Comparison of ENCODE assay signal across 34 cellular contexts in the genomic region with DNA sequence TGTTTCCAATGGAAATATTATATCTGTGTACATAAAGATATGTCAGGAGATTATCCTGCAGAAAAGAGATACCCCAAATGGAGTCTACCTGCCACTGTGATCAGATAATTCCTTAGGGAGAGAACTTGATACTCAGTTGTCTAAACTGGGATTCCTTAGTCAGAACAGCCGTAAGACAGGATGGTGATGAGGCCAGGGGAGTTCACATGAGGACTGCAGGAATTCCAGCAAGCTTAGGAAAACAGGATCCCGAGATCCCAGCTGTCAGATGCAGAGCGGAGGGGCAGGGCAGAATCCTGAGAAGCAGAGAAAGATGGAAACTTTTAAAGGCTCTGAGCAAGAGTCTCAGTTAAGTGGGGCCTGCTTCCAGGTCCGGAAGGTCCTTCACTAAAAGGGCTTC. TPM values are rescaled to one million over a fixed set of nuclear protein-coding genes. Genes with fewer than 3 reads are reported as not detected.
A peak's percentile ranks its signal among the peaks of the same experiment; 100 is the strongest.
DNase-seq lines count a peak whose midpoint lies in the region; ATAC-seq, FAIRE-seq and TF ChIP-seq lines count a peak whose summit lies in the region.
"Had no signal": no experiment of that assay in that cellular context is flagged by ENCODE, and none has a peak within 500 bp of the region (broad histone marks: within the 10 kb centered on the region; RNA-seq: fewer than 3 reads in every experiment).

No MANE protein-coding gene starts in this region.

- H2AFZ ChIP-seq in IMR-90 (replicated peaks; ENCODE audit: low read length, poor library complexity) (no peak overlapping the region), endothelial cell of umbilical vein (ENCODE audit: low read depth, low read length) (no peak overlapping the region)

- no peaks in the 10 kb centered on the region for H3K79me2 ChIP-seq in endothelial cell of umbilical vein (ENCODE audit: control insufficient read depth, insufficient read depth, low read length)

- intact Hi-C loops in IMR-90 (cut with micrococcal nuclease), result no loop called here
- intact Hi-C loops in endothelial cell of umbilical vein (cut with micrococcal nuclease), result no loop called here
- intact Hi-C loops in psoas muscle (cut with DNase I), result no loop called here
- intact Hi-C loops in uterus (cut with DNase I; ENCODE audit: low total_unique reads), result no loop called here

- POLR2A ChIA-PET in IMR-90 (lab: Charles Lee; ENCODE audit: unreplicated experiment), result no interaction called here
- POLR2A ChIA-PET in endothelial cell of umbilical vein (lab: Charles Lee), result no interaction called here

- H2BK20ac ChIP-seq in IMR-90 (ENCODE audit: low read depth, low read length), result no peak overlapping the region

- H3K27ac ChIP-seq in IMR-90 (ENCODE audit: insufficient read depth, low read length) (no peak overlapping the region), SJCRH30 (peak overlapping the region; percentile 47), endothelial cell of umbilical vein (ENCODE audit: insufficient read depth, low read depth, low read length) (no peak overlapping the region), psoas muscle (peak overlapping the region; percentile 57), uterus (no peak overlapping the region)
- H3K27ac ChIP-seq: adrenal gland, BLaER1, body of pancreas had no signal

- no peak overlapping the region for H2BK5ac ChIP-seq in IMR-90 (ENCODE audit: low read depth, low read length, poor library complexity, severe bottlenecking)

- H3K9me3 ChIP-seq in IMR-90 (ENCODE audit: control insufficient read depth, insufficient read depth, low read length), result no peaks in the 10 kb centered on the region
- H3K9me3 ChIP-seq in SJCRH30 (replicated peaks), result no peaks in the 10 kb centered on the region
- no peaks in the 10 kb centered on the region for H3K9me3 ChIP-seq in endothelial cell of umbilical vein (replicated peaks; ENCODE audit: control insufficient read depth, insufficient read depth, low read length)
- H3K9me3 ChIP-seq in psoas muscle, result no peaks in the 10 kb centered on the region
- H3K9me3 ChIP-seq in uterus, result no peaks in the 10 kb centered on the region
- H3K9me3 ChIP-seq: adrenal gland, BLaER1, body of pancreas, HAP-1 had no signal

- no peak overlapping the region for H2BK15ac ChIP-seq in IMR-90 (ENCODE audit: low read depth, low read length)

- no peak overlapping the region for H3K14ac ChIP-seq in IMR-90 (replicated peaks; ENCODE audit: low read depth, low read length)

- peaks cover 0 to 6% (median 0%) of the 10 kb centered on the region in 3 donors for H3K27me3 Mint-ChIP-seq in immature natural killer cell (ENCODE audit: low read depth in 3 of 3)
- H3K27me3 Mint-ChIP-seq: activated CD8-positive, alpha-beta T cell treated with anti-CD3 and anti-CD28 coated beads for 36 hours; naive thymus-derived CD4-positive, alpha-beta T cell; stimulated activated memory B cell treated with anti-CD40 and anti-IgM and Interleukin-4, amounts not matched to agents 10 μg/mL and 1 μg/mL and 100 μg/mL, for 72 hours; type B pancreatic cell had no signal

- H3K4me3 ChIP-seq in IMR-90 (ENCODE audit: insufficient read depth, low read depth, low read length), result no peak overlapping the region
- H3K4me3 ChIP-seq in SJCRH30, result no peak overlapping the region
- no peak overlapping the region for H3K4me3 ChIP-seq in endothelial cell of umbilical vein (replicated peaks in 1 of 3; ENCODE audit: insufficient read depth in 1 of 3, low read depth in 1 of 3, low read length in 3 of 3)
- no peak overlapping the region for H3K4me3 ChIP-seq in psoas muscle
- no peak overlapping the region for H3K4me3 ChIP-seq in uterus
- H3K4me3 ChIP-seq: adrenal gland, BLaER1, body of pancreas, HAP-1, skin epidermis had no signal

- H3K27ac Mint-ChIP-seq in immature natural killer cell, result peak overlapping the region in 1 of 6 donors; percentile 3
- H3K27ac Mint-ChIP-seq: activated CD8-positive, alpha-beta T cell treated with anti-CD3 and anti-CD28 coated beads for 36 hours; activated naive CD4-positive, alpha-beta T cell treated with anti-CD3 and anti-CD28 coated beads for 36 hours; activated T-helper 1 cell treated with anti-CD3 and anti-CD28 coated beads, Interleukin-12 subunit alpha, Interleukin-12 subunit beta, Interleukin-2, Interleukin-4 antibody, amounts not matched to agents 30 ng/mL and 10 ng/mL and 1 ng/mL, durations not matched to agents 14 hours and 24 hours and 36 hours; stimulated activated memory B cell treated with anti-CD40 and anti-IgM and Interleukin-4, amounts not matched to agents 10 μg/mL and 1 μg/mL and 100 μg/mL, for 72 hours had no signal

- CTCF ChIA-PET in IMR-90 (lab: Yijun Ruan, JAX) (no interaction called here), endothelial cell of umbilical vein (lab: Charles Lee) (no interaction called here)

- no peak for FAIRE-seq in endothelial cell of umbilical vein (lab: Jason Lieb, UNC)

- no peak overlapping the region for H2AK5ac ChIP-seq in IMR-90 (ENCODE audit: low read depth, low read length)

- DNase-seq in IMR-90 (peak; percentile 45), SJCRH30 (peak; percentile 72 to 77), endothelial cell of umbilical vein (ENCODE audit: low read depth, low spot score) (peak; percentile 68), psoas muscle (no peak), KG1 (lab: John Stamatoyannopoulos, UW) (no peak), uterus (no peak), immature natural killer cell (no peak)
- DNase-seq: activated CD8-positive, alpha-beta memory T cell treated with anti-CD3 and anti-CD28 coated beads, Interleukin-2, amount 50 U/mL, for 48 hours; activated CD8-positive, alpha-beta T cell treated with anti-CD3 and anti-CD28 coated beads for 36 hours; activated naive CD4-positive, alpha-beta T cell treated with anti-CD3 and anti-CD28 coated beads for 36 hours; adrenal gland; body of pancreas; COR-L47; GDM1; naive thymus-derived CD4-positive, alpha-beta T cell; NCI-H524 treated with DMSO at 0.1 percent for 48 hours; NK-92 treated with Interleukin-12 subunit alpha and Interleukin-12 subunit beta, amount 100 ng/mL, for 24 hours; T-helper 2 cell had no signal

- peaks cover 13 to 20% (median 18%) of the 10 kb centered on the region in 3 donors for H3K36me3 Mint-ChIP-seq in immature natural killer cell

- H4K91ac ChIP-seq in IMR-90 (ENCODE audit: insufficient read depth, low read depth, low read length), result no peak overlapping the region

- dilution Hi-C loops in IMR-90 (cut with HindIII; ENCODE audit: low sequenced_read_pairs, unreplicated experiment), result no loop called here
- dilution Hi-C loops in endothelial cell of umbilical vein (cut with MboI; ENCODE audit: extremely low pct_ligation_motif_present, low sequenced_read_pairs), result no loop called here

- 81% methylated on average over 3 of the region's 4 CpGs; no CpG with 5 or more reads in 1 of the 2 experiments for WGBS in IMR-90 (ENCODE audit: extremely low coverage in 2 of 2, insufficient read length in 1 of 2), 2 experiments
- 9 to 22% (median 13%) methylated on average over 4 of the region's 4 CpGs for WGBS in psoas muscle, 3 donors

- no TSS peak for BruUV-seq in IMR-90 (replicated peaks; lab: Mats Ljungman, UMichigan)
- BruUV-seq in endothelial cell of umbilical vein (replicated peaks; lab: Mats Ljungman, UMichigan), result no TSS peak

- ATAC-seq in IMR-90 (ENCODE audit: low read depth) (no peak), psoas muscle (peak in 3 of 4 donors; percentile 21 to 25 (median 22))
- ATAC-seq: activated CD8-positive, alpha-beta T cell treated with anti-CD3 and anti-CD28 coated beads for 36 hours; body of pancreas; naive thymus-derived CD4-positive, alpha-beta T cell; PC-3; Right ventricle myocardium inferior; SK-N-SH treated with all-trans-retinoic acid at 6 μM for 48 hours; stimulated activated memory B cell treated with anti-CD40 and anti-IgM and Interleukin-4, amounts not matched to agents 10 μg/mL and 1 μg/mL and 100 μg/mL, for 72 hours had no signal

- no peak overlapping the region for H4K5ac ChIP-seq in IMR-90 (ENCODE audit: low read depth, low read length)

- H3K4me3 Mint-ChIP-seq in immature natural killer cell, result no peak overlapping the region
- H3K4me3 Mint-ChIP-seq: activated CD8-positive, alpha-beta T cell treated with anti-CD3 and anti-CD28 coated beads for 36 hours; activated naive CD4-positive, alpha-beta T cell treated with anti-CD3 and anti-CD28 coated beads for 36 hours; activated T-helper 1 cell treated with anti-CD3 and anti-CD28 coated beads, Interleukin-12 subunit alpha, Interleukin-12 subunit beta, Interleukin-2, Interleukin-4 antibody, amounts not matched to agents 30 ng/mL and 10 ng/mL and 1 ng/mL, durations not matched to agents 14 hours and 24 hours and 36 hours; mesothelial cell of epicardium; naive thymus-derived CD4-positive, alpha-beta T cell; stimulated activated memory B cell treated with anti-CD40 and anti-IgM and Interleukin-4, amounts not matched to agents 10 μg/mL and 1 μg/mL and 100 μg/mL, for 72 hours; type B pancreatic cell had no signal

- peaks cover 19 to 27% of the 10 kb centered on the region in 2 donors for H3K4me1 Mint-ChIP-seq in immature natural killer cell

- H3K4me2 ChIP-seq in IMR-90 (ENCODE audit: low read depth, low read length) (no peak overlapping the region), endothelial cell of umbilical vein (ENCODE audit: insufficient read depth, low read length) (no peak overlapping the region)
- H3K4me2 ChIP-seq: BLaER1 had no signal

- in situ Hi-C loops in IMR-90 (cut with MboI; ENCODE audit: low sequenced_read_pairs), result no loop called here

- peaks cover 2% of the 10 kb centered on the region; the same call in 1 of the 2 replicates for H4K20me1 ChIP-seq in IMR-90 (ENCODE audit: insufficient read depth, low read length)
- H4K20me1 ChIP-seq in endothelial cell of umbilical vein (replicated peaks; ENCODE audit: control insufficient read depth, extremely low read depth, insufficient read depth, low read length), result no peaks in the 10 kb centered on the region

- H3K36me3 ChIP-seq in IMR-90 (ENCODE audit: control insufficient read depth, insufficient read depth, low read length), result peaks cover 14% of the 10 kb centered on the region
- H3K36me3 ChIP-seq in SJCRH30, result peaks cover 7% of the 10 kb centered on the region
- H3K36me3 ChIP-seq in endothelial cell of umbilical vein (ENCODE audit: control insufficient read depth in 2 of 2, extremely low read depth in 1 of 2, insufficient read depth in 2 of 2, low read length in 2 of 2), result peaks cover 4 to 10% of the 10 kb centered on the region in 2 experiments
- peaks cover 5 to 23% of the 10 kb centered on the region in 2 donors for H3K36me3 ChIP-seq in psoas muscle (ENCODE audit: insufficient read depth in 1 of 2, low read depth in 1 of 2)
- H3K36me3 ChIP-seq in uterus, result no peaks in the 10 kb centered on the region

- peaks cover 8 to 14% of the 10 kb centered on the region in 2 experiments for H3K79me1 ChIP-seq in IMR-90 (ENCODE audit: low read depth in 1 of 2, low read length in 2 of 2)

- peak overlapping the region; percentile 28 for H2AK9ac ChIP-seq in IMR-90 (replicated peaks; ENCODE audit: low read depth, low read length, poor library complexity)

- TF ChIP-seq CTCF in IMR-90 (conservative IDR thresholded peaks at IDR 0.05; ENCODE audit: low read depth, low read length) (no peak), endothelial cell of umbilical vein (IDR thresholded peaks at IDR 0.05; ENCODE audit: extremely low read depth in 1 of 2, insufficient read depth in 1 of 2, low read depth in 1 of 2, low read length in 2 of 2) (no peak), psoas muscle (IDR thresholded peaks at IDR 0.05) (no peak), uterus (IDR thresholded peaks at IDR 0.05) (no peak)

- peaks cover 5% of the 10 kb centered on the region for H3K4me1 ChIP-seq in IMR-90 (ENCODE audit: control insufficient read depth, insufficient read depth, low read length)
- H3K4me1 ChIP-seq in SJCRH30, result peaks cover 18% of the 10 kb centered on the region
- peaks cover 4% of the 10 kb centered on the region for H3K4me1 ChIP-seq in endothelial cell of umbilical vein (ENCODE audit: control insufficient read depth, extremely low read depth, insufficient read depth, low read length)
- H3K4me1 ChIP-seq in psoas muscle, result peaks cover 29% of the 10 kb centered on the region
- H3K4me1 ChIP-seq in uterus, result no peaks in the 10 kb centered on the region

- TF ChIP-seq RAD21 in IMR-90 (IDR thresholded peaks at IDR 0.05; ENCODE audit: low read length), result no peak

- TF ChIP-seq POLR2A in IMR-90 (IDR thresholded peaks at IDR 0.05; ENCODE audit: low read depth, low read length), result no peak
- TF ChIP-seq POLR2A in endothelial cell of umbilical vein (IDR thresholded peaks at IDR 0.05; ENCODE audit: low read depth, low read length), result no peak
- TF ChIP-seq POLR2A in uterus (IDR thresholded peaks at IDR 0.05), result no peak

- no peak overlapping the region for H2BK120ac ChIP-seq in IMR-90 (ENCODE audit: low read depth, low read length)

- no peaks in the 10 kb centered on the region for H3K27me3 ChIP-seq in IMR-90 (ENCODE audit: control insufficient read depth, insufficient read depth, low read length)
- H3K27me3 ChIP-seq in SJCRH30, result 0 out of 2 replicates have a peak, but pooled peaks cover 2% of the 10 kb centered on the region
- no peaks in the 10 kb centered on the region for H3K27me3 ChIP-seq in endothelial cell of umbilical vein (ENCODE audit: control insufficient read depth in 2 of 2, insufficient read depth in 2 of 2, low read length in 2 of 2)
- H3K27me3 ChIP-seq in psoas muscle (ENCODE audit: insufficient read depth in 3 of 3, low read length in 2 of 3), result no peaks in the 10 kb centered on the region
- H3K27me3 ChIP-seq in uterus, result no peaks in the 10 kb centered on the region
- H3K27me3 ChIP-seq: adrenal gland, BLaER1, body of pancreas had no signal

- H3K9ac ChIP-seq in IMR-90 (ENCODE audit: low read depth, low read length) (no peak overlapping the region), endothelial cell of umbilical vein (replicated peaks; ENCODE audit: extremely low read depth, insufficient read depth, low read length) (no peak overlapping the region)
- H3K9ac ChIP-seq: BLaER1 had no signal

- H3K23ac ChIP-seq in IMR-90 (ENCODE audit: low read depth, low read length), result no peak overlapping the region

- no peaks in the 10 kb centered on the region for H3K9me3 Mint-ChIP-seq in immature natural killer cell
- H3K9me3 Mint-ChIP-seq: activated CD8-positive, alpha-beta T cell treated with anti-CD3 and anti-CD28 coated beads for 36 hours; activated naive CD4-positive, alpha-beta T cell treated with anti-CD3 and anti-CD28 coated beads for 36 hours; activated T-helper 1 cell treated with anti-CD3 and anti-CD28 coated beads, Interleukin-12 subunit alpha, Interleukin-12 subunit beta, Interleukin-2, Interleukin-4 antibody, amounts not matched to agents 30 ng/mL and 10 ng/mL and 1 ng/mL, durations not matched to agents 14 hours and 24 hours and 36 hours; mesothelial cell of epicardium; naive thymus-derived CD4-positive, alpha-beta T cell; stimulated activated memory B cell treated with anti-CD40 and anti-IgM and Interleukin-4, amounts not matched to agents 10 μg/mL and 1 μg/mL and 100 μg/mL, for 72 hours; type B pancreatic cell had no signal

- H3K9me1 ChIP-seq in IMR-90 (ENCODE audit: insufficient read depth, low read length) (peaks cover 9% of the 10 kb centered on the region; the same call in 1 of the 2 replicates), endothelial cell of umbilical vein (replicated peaks; ENCODE audit: control insufficient read depth, extremely low read depth, insufficient read depth, low read length) (no peaks in the 10 kb centered on the region)

- H3K4ac ChIP-seq in IMR-90 (ENCODE audit: low read depth, low read length), result no peak overlapping the region

- no peak overlapping the region for H3K56ac ChIP-seq in IMR-90 (ENCODE audit: extremely low read depth, insufficient read depth, low read length)

- no peak overlapping the region for H4K8ac ChIP-seq in IMR-90 (ENCODE audit: low read depth in 2 of 2, low read length in 2 of 2)

- no peak overlapping the region for H3K18ac ChIP-seq in IMR-90 (ENCODE audit: low read depth, low read length)

RNA-seq across cellular contexts. Expression of a gene that starts 11.2 kb away (rescaled TPM):
- total RNA-seq in IMR-90 (2012; rRNA removed), result 5,013 and 5,721 TPM in 2 replicates
- polyA plus RNA-seq in IMR-90 (2012; rRNA removed), result 3,797 and 4,763 TPM in 2 replicates
- 1,326 and 3,570 TPM in 2 replicates for polyA plus RNA-seq in IMR-90 (2012; cell fraction: cytosol; rRNA removed)
- 132 and 1,784 TPM in 2 replicates for polyA plus RNA-seq in IMR-90 (2012; cell fraction: nucleus; rRNA removed; ENCODE audit: low replicate concordance)
- total RNA-seq in SJCRH30 (2014; rRNA removed; shearing (Covaris generic)), result 3,054 and 3,660 TPM in 2 replicates
- 1,739 and 1,805 TPM in 2 replicates for total RNA-seq in endothelial cell of umbilical vein
- polyA plus RNA-seq in endothelial cell of umbilical vein, result 1,647 and 2,229 TPM in 2 replicates
- polyA plus RNA-seq in endothelial cell of umbilical vein (2011; cell fraction: cytosol; rRNA removed), result 4,690 and 4,845 TPM in 2 replicates
- polyA plus RNA-seq in endothelial cell of umbilical vein (2011; cell fraction: nucleus; rRNA removed), result 903 and 1,219 TPM in 2 replicates
- polyA plus RNA-seq in endothelial cell of umbilical vein (2012), result 4,011 and 4,836 TPM in 2 replicates
- 754 and 865 TPM in 2 replicates for polyA minus RNA-seq in endothelial cell of umbilical vein
- 648 TPM for polyA minus RNA-seq in endothelial cell of umbilical vein (2011; cell fraction: cytosol; rRNA and poly(A)+ RNA removed)
- polyA minus RNA-seq in endothelial cell of umbilical vein (2011; cell fraction: nucleus; rRNA and poly(A)+ RNA removed), result 131 and 136 TPM in 2 replicates
- total RNA-seq in psoas muscle, result 1,000 to 10,000 TPM in 3 of 4 donors, 100 to 1,000 TPM in 1; 994 to 1,548 (median 1,386) TPM
- polyA plus RNA-seq in psoas muscle, result 1,000 to 10,000 TPM; 2,500 to 4,614 (median 2,501) TPM
- total RNA-seq in uterus, result over 10,000 TPM in 1 of 4 donors, 1,000 to 10,000 TPM in 3; 2,192 to 15,169 (median 5,752) TPM
- polyA plus RNA-seq in immature natural killer cell, result 1,000 to 10,000 TPM in 1 of 3 donors, 100 to 1,000 TPM in 2; 683 to 1,109 (median 864) TPM

RNA-seq across cellular contexts. Expression of a gene that starts 25.8 kb away (rescaled TPM):
- total RNA-seq in IMR-90 (2012; rRNA removed) (not detected in 2 replicates), endothelial cell of umbilical vein (not detected in 2 replicates), psoas muscle (not detected), uterus (not detected)
- polyA plus RNA-seq in IMR-90 (2012; rRNA removed) (not detected in 2 replicates), endothelial cell of umbilical vein (not detected in 2 replicates), psoas muscle (not detected), immature natural killer cell (under 1 TPM in 1 of 3 donors, not detected in 2; 0.13 TPM)
- not detected in 2 replicates for polyA plus RNA-seq in IMR-90 (2012; cell fraction: cytosol; rRNA removed)
- polyA plus RNA-seq in IMR-90 (2012; cell fraction: nucleus; rRNA removed; ENCODE audit: low replicate concordance), result 0.03 TPM in 1 of 2 replicates, not detected in the other
- total RNA-seq in SJCRH30 (2014; rRNA removed; shearing (Covaris generic)), result not detected in 2 replicates
- polyA plus RNA-seq in endothelial cell of umbilical vein (2011; cell fraction: cytosol; rRNA removed), result not detected in 2 replicates
- polyA plus RNA-seq in endothelial cell of umbilical vein (2011; cell fraction: nucleus; rRNA removed), result not detected in 2 replicates
- polyA plus RNA-seq in endothelial cell of umbilical vein (2012), result not detected in 2 replicates
- not detected in 2 replicates for polyA minus RNA-seq in endothelial cell of umbilical vein
- polyA minus RNA-seq in endothelial cell of umbilical vein (2011; cell fraction: cytosol; rRNA and poly(A)+ RNA removed), result not detected
- not detected in 2 replicates for polyA minus RNA-seq in endothelial cell of umbilical vein (2011; cell fraction: nucleus; rRNA and poly(A)+ RNA removed)
- total RNA-seq: activated T-helper 1 cell treated with anti-CD3 and anti-CD28 coated beads, Interleukin-12 subunit alpha, Interleukin-12 subunit beta, Interleukin-2, Interleukin-4 antibody, amounts not matched to agents 30 ng/mL and 10 ng/mL and 1 ng/mL, durations not matched to agents 14 hours and 24 hours and 36 hours; adrenal gland; body of pancreas; cerebellum; fibroblast of lung; glomerular endothelial cell; liver; mesothelial cell of epicardium; omental fat pad; Right ventricle myocardium inferior had no signal
- polyA plus RNA-seq: adrenal gland, AG04450, fibroblast of lung, liver had no signal

RNA-seq across cellular contexts. Expression of a gene that starts 32.1 kb away (rescaled TPM):
- total RNA-seq in IMR-90 (2012; rRNA removed) (not detected in 2 replicates), endothelial cell of umbilical vein (not detected in 2 replicates), psoas muscle (not detected), uterus (not detected)
- polyA plus RNA-seq in IMR-90 (2012; rRNA removed) (not detected in 2 replicates), endothelial cell of umbilical vein (not detected in 2 replicates), psoas muscle (not detected), immature natural killer cell (not detected)
- polyA plus RNA-seq in IMR-90 (2012; cell fraction: cytosol; rRNA removed), result not detected in 2 replicates
- not detected in 2 replicates for polyA plus RNA-seq in IMR-90 (2012; cell fraction: nucleus; rRNA removed; ENCODE audit: low replicate concordance)
- not detected in 2 replicates for total RNA-seq in SJCRH30 (2014; rRNA removed; shearing (Covaris generic))
- polyA plus RNA-seq in endothelial cell of umbilical vein (2011; cell fraction: cytosol; rRNA removed), result not detected in 2 replicates
- not detected in 2 replicates for polyA plus RNA-seq in endothelial cell of umbilical vein (2011; cell fraction: nucleus; rRNA removed)
- not detected in 2 replicates for polyA plus RNA-seq in endothelial cell of umbilical vein (2012)
- not detected in 2 replicates for polyA minus RNA-seq in endothelial cell of umbilical vein
- not detected for polyA minus RNA-seq in endothelial cell of umbilical vein (2011; cell fraction: cytosol; rRNA and poly(A)+ RNA removed)
- not detected in 2 replicates for polyA minus RNA-seq in endothelial cell of umbilical vein (2011; cell fraction: nucleus; rRNA and poly(A)+ RNA removed)
- total RNA-seq: activated CD8-positive, alpha-beta T cell treated with anti-CD3 and anti-CD28 coated beads for 36 hours; activated naive CD4-positive, alpha-beta T cell treated with anti-CD3 and anti-CD28 coated beads for 36 hours; activated T-helper 1 cell treated with anti-CD3 and anti-CD28 coated beads, Interleukin-12 subunit alpha, Interleukin-12 subunit beta, Interleukin-2, Interleukin-4 antibody, amounts not matched to agents 30 ng/mL and 10 ng/mL and 1 ng/mL, durations not matched to agents 14 hours and 24 hours and 36 hours; adrenal gland; body of pancreas; cerebellum; fibroblast of lung; glomerular endothelial cell; liver; mesothelial cell of epicardium; naive thymus-derived CD4-positive, alpha-beta T cell; omental fat pad; PC-3; Right ventricle myocardium inferior had no signal
- polyA plus RNA-seq: adrenal gland; AG04450; fibroblast of lung; liver; naive thymus-derived CD4-positive, alpha-beta T cell had no signal

Comparison
In these comparisons a context has a peak if more than half of its experiments do, and no peak if none do; other contexts are left out.
1. DNase-seq: peak in IMR-90 (single experiment), SJCRH30 (2 of 2) and endothelial cell of umbilical vein (single experiment); none in psoas muscle (0 of 2), KG1 (single experiment), uterus (0 of 2) and immature natural killer cell (0 of 3).
2. H3K27ac ChIP-seq: peak in SJCRH30 (single experiment) and psoas muscle (single experiment); none in IMR-90 (single experiment), endothelial cell of umbilical vein (single experiment) and uterus (0 of 2).